ENCODE assay signal across 22 cellular contexts in the genomic region with DNA sequence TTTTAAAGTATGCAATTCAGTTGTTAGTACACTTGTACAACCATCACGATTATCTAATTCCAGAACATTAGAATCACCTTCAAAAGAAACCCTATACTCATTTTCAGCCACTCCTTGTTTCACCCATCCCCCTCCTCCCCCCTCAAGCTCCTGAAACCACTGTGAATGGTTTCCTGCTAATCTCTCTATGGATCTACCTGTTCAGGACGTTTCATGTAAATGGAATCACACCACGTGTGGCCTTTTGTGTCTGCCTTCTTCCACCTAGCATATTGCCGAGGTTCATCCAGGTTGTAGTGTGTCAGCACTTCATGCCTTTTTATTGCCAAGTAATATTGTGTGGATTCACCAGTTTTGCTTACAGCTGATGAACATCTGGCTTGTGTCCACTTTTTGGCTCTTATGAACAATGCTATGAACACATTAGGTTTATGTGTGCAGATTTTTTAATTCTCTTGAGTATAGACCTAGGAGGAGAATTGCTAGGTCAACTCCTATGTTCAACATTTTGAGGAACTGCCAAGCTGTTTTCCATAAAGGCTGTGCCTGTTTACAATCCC. TPM values are rescaled to one million over a fixed set of nuclear protein-coding genes. Genes with fewer than 3 reads are reported as not detected.
DNase-seq lines count a peak whose midpoint lies in the region; TF ChIP-seq lines count a peak whose summit lies in the region.
"Had no signal": no experiment of that assay in that cellular context is flagged by ENCODE, and none has a peak within 500 bp of the region (broad histone marks: within the 10 kb centered on the region; RNA-seq: fewer than 3 reads in every experiment).

No MANE protein-coding gene starts in this region.

- H3K36me3 ChIP-seq in H7 (replicated peaks; ENCODE audit: control insufficient read depth, insufficient read depth, low read length) (peaks cover 6% of the 10 kb centered on the region), spleen (peaks cover 0 to 21% (median 12%) of the 10 kb centered on the region in 6 donors), ascending aorta (peaks cover 7 to 13% of the 10 kb centered on the region in 2 donors)

- DNase-seq in DMS153 (lab: John Stamatoyannopoulos, UW) (peak; percentile 17), DMS153 treated with DMSO at 0.1 percent for 48 hours (lab: John Stamatoyannopoulos, UW; ENCODE audit: unreplicated experiment) (no peak), H7 (peak; percentile 54), fibroblast of gingiva (ENCODE audit: low read depth) (peak; percentile 23), spleen (no peak), ascending aorta (ENCODE audit: low spot score in 2 of 2) (no peak)
- no peak for DNase-seq in activated CD4-positive, alpha-beta T cell treated with anti-CD3 and anti-CD28 coated beads, Interleukin-2, amount 50 U/mL, for 1 hour
- DNase-seq: Calu3; CD4-positive, alpha-beta memory T cell; DMS79; Kasumi-1; NCI-H1417; NCI-H187 treated with DMSO at 0.1 percent for 48 hours; NK-92 treated with Interleukin-12 subunit alpha and Interleukin-12 subunit beta, amount 100 ng/mL, for 24 hours had no signal

- H3K27me3 ChIP-seq in H7 (ENCODE audit: control insufficient read depth, insufficient read depth, low read length) = no peaks in the 10 kb centered on the region
- H3K27me3 ChIP-seq in spleen (replicated peaks in 1 of 7) = peaks cover 0 to 13% (median 0%) of the 10 kb centered on the region in 7 donors
- no peaks in the 10 kb centered on the region for H3K27me3 ChIP-seq in ascending aorta

- intact Hi-C loops in spleen (cut with DNase I; ENCODE audit: low total_unique reads) (no loop called here), ascending aorta (cut with DNase I) (no loop called here)

- H3K27ac ChIP-seq in VCaP = peak overlapping the region; percentile 90
- H3K27ac ChIP-seq in spleen = no peak overlapping the region
- H3K27ac ChIP-seq in ascending aorta = no peak overlapping the region
- H3K27ac ChIP-seq: 22Rv1 had no signal

- H3K9me3 ChIP-seq in spleen (no peaks in the 10 kb centered on the region), ascending aorta (no peaks in the 10 kb centered on the region)
- H3K9me3 ChIP-seq: HAP-1 had no signal

- H3K4me1 ChIP-seq in spleen = no peaks in the 10 kb centered on the region
- no peaks in the 10 kb centered on the region for H3K4me1 ChIP-seq in ascending aorta

- H3K4me3 ChIP-seq in H7 (ENCODE audit: insufficient read depth, low read depth, low read length) = no peak overlapping the region
- no peak overlapping the region for H3K4me3 ChIP-seq in spleen
- no peak overlapping the region for H3K4me3 ChIP-seq in ascending aorta
- H3K4me3 ChIP-seq: HAP-1 had no signal

- no peak for TF ChIP-seq POLR2A in spleen (IDR thresholded peaks at IDR 0.05)

- WGBS in spleen, 5 donors = 46 to 52% (median 48%) methylated on average over 4 of the region's 4 CpGs

- TF ChIP-seq CTCF in VCaP (conservative IDR thresholded peaks at IDR 0.05) (no peak), spleen (IDR thresholded peaks at IDR 0.05 in 8 of 11, conservative IDR thresholded peaks at IDR 0.05 in 3 of 11) (no peak), ascending aorta (IDR thresholded peaks at IDR 0.05) (no peak)

RNA-seq across cellular contexts. Expression of a gene that starts 17.8 kb away (rescaled TPM):
- total RNA-seq in H7 (2014; rRNA removed; shearing (Covaris generic)) = 126 and 138 TPM in 2 replicates
- 10 to 100 TPM; 51.1 to 79.5 (median 67.7) TPM for total RNA-seq in spleen
- 10 to 100 TPM; 37.3 to 61.5 (median 57.5) TPM for polyA plus RNA-seq in spleen
- 78.9 TPM for total RNA-seq in ascending aorta

RNA-seq across cellular contexts. Expression of a gene that starts 27.7 kb away (rescaled TPM):
- 68.4 and 78.4 TPM in 2 replicates for total RNA-seq in H7 (2014; rRNA removed; shearing (Covaris generic))
- total RNA-seq in spleen (100 to 1,000 TPM in 5 of 7 donors, 10 to 100 TPM in 2; 53.6 to 166 (median 133) TPM), ascending aorta (91.6 TPM)
- polyA plus RNA-seq in spleen = 10 to 100 TPM; 22.7 to 53.8 (median 34.3) TPM

RNA-seq across cellular contexts. Expression of a gene that starts 40.7 kb away (rescaled TPM):
- 0.11 and 0.55 TPM in 2 replicates for total RNA-seq in H7 (2014; rRNA removed; shearing (Covaris generic))
- 1 to 10 TPM in 6 of 7 donors, under 1 TPM in 1; 0.68 to 4.8 (median 1.3) TPM for total RNA-seq in spleen
- 1 to 10 TPM in 2 of 3 donors, under 1 TPM in 1; 0.63 to 2.4 (median 1.4) TPM for polyA plus RNA-seq in spleen
- total RNA-seq in ascending aorta = 1.1 TPM
- total RNA-seq: OCI-LY7, RPMI7951 had no signal
- polyA plus RNA-seq: AG04450, BJ, IgD-negative memory B cell had no signal

Comparison
In these comparisons a context has a peak if more than half of its experiments do, and no peak if none do; other contexts are left out.
1. DNase-seq: peak in DMS153 (single experiment), H7 (single experiment) and fibroblast of gingiva (single experiment); none in DMS153 treated with DMSO at 0.1 percent for 48 hours (single experiment), spleen (single experiment), activated CD4-positive, alpha-beta T cell treated with anti-CD3 and anti-CD28 coated beads, Interleukin-2, amount 50 U/mL, for 1 hour (single experiment) and ascending aorta (0 of 2).